In the genomic region with DNA sequence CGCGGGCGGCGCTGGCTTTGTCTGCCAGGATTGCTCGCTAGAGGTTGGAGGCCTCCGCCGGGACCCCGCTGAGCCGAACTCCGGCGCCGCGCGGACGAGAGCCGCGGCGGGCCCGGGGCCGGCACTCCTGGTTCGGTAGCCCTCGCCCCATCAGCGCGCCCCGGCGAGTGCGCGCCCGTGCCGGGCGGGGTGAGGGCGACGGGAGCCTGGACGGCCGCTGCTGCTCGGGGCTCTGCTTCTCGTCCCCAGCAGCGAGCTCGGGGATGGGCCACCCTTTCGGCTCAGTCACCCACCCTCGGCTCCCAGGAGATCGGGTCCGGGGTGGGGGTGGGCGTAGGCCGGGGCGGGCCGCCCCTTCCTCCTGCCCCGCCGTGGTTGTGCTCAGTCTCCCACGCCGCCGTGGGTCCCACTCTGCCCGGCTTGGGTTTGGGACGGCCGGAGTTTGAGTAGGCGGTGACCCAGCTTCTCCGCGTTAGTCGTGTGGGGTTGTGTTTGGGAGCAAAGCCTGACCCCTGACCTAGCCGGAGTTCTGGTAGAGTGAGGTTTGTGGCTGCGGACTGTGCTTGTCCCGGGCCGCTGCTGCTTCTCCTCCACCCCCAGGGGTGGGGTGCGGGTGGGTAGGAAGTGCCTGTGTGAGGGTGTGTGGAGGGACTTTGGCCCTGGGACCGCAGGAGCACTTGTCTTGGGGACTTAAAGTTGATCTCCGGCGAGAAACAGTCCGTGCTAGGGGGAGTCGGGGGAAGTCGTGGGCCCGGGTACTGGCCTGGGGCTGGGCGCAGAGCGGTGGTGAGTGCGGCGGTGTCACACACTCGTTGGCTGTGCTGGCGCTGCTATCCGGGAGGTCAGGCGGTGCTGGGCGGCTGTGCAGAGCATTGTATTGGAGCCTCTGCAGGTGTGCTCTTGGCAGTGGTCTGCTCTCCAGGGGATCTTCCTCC, we compare ENCODE assay signal across 8 cellular contexts. TPM values are rescaled to one million over a fixed set of nuclear protein-coding genes. Genes with fewer than 3 reads are reported as not detected.
DNase-seq lines count a peak whose midpoint lies in the region; ATAC-seq and TF ChIP-seq lines count a peak whose summit lies in the region.

No MANE protein-coding gene starts in this region.

- no peaks in the 10 kb centered on the region for H3K27me3 ChIP-seq in ovary

- H3K4me3 ChIP-seq in ovary, result peak overlapping the region; percentile 97

- WGBS in ovary, 3 donors, result 1% methylated on average over 51 to 80 of the region's 80 CpGs

- no peaks in the 10 kb centered on the region for H3K9me3 Mint-ChIP-seq in activated T-cell treated with anti-CD3 and anti-CD28 coated beads, Interleukin-2, amount 50 U/mL, for 4 hours
- peaks cover 10% of the 10 kb centered on the region for H3K9me3 Mint-ChIP-seq in glutamatergic neuron (ENCODE audit: unreplicated experiment)

- TF ChIP-seq POLR2A in ovary (IDR thresholded peaks at IDR 0.05), result no peak

- H3K27ac Mint-ChIP-seq in glutamatergic neuron (ENCODE audit: unreplicated experiment), result peak overlapping the region; percentile 82

- peak overlapping the region; percentile 94 to 97 for H3K27ac ChIP-seq in ovary

- DNase-seq in GM03348 (ENCODE audit: low spot score) (peak; percentile 67), HT-29 (ENCODE audit: low spot score) (peak; percentile 57), glutamatergic neuron (peak; percentile 63), ovary (peak; percentile 46 to 69 (median 61)), NCI-H446 (lab: John Stamatoyannopoulos, UW) (no peak)
- DNase-seq in activated T-cell treated with anti-CD3 and anti-CD28 coated beads, Interleukin-2, amount 50 U/mL, for 4 hours, result no peak
- DNase-seq in effector CD4-positive, alpha-beta T cell, result no peak

- TF ChIP-seq EP300 in ovary (IDR thresholded peaks at IDR 0.05), result no peak

- peaks cover 46% of the 10 kb centered on the region for H3K4me1 Mint-ChIP-seq in activated T-cell treated with anti-CD3 and anti-CD28 coated beads, Interleukin-2, amount 50 U/mL, for 4 hours (ENCODE audit: low read depth)
- H3K4me1 Mint-ChIP-seq in glutamatergic neuron (ENCODE audit: low read depth, unreplicated experiment), result peaks cover 24% of the 10 kb centered on the region

- H3K27me3 Mint-ChIP-seq in activated T-cell treated with anti-CD3 and anti-CD28 coated beads, Interleukin-2, amount 50 U/mL, for 4 hours (ENCODE audit: low read depth), result no peaks in the 10 kb centered on the region
- peaks cover 13% of the 10 kb centered on the region for H3K27me3 Mint-ChIP-seq in glutamatergic neuron (ENCODE audit: unreplicated experiment)

- peak overlapping the region; percentile 97 for H3K4me3 Mint-ChIP-seq in activated T-cell treated with anti-CD3 and anti-CD28 coated beads, Interleukin-2, amount 50 U/mL, for 4 hours
- peak overlapping the region; percentile 98 for H3K4me3 Mint-ChIP-seq in glutamatergic neuron (ENCODE audit: unreplicated experiment)

- peak; percentile 18 for ATAC-seq in GM21423 (IDR thresholded peaks at IDR 0.05; ENCODE audit: unreplicated experiment)
- peak; percentile 28 to 30 for ATAC-seq in activated T-cell treated with anti-CD3 and anti-CD28 coated beads, Interleukin-2, amount 50 U/mL, for 4 hours

- H3K36me3 Mint-ChIP-seq in activated T-cell treated with anti-CD3 and anti-CD28 coated beads, Interleukin-2, amount 50 U/mL, for 4 hours (ENCODE audit: insufficient read depth), result no peaks in the 10 kb centered on the region
- H3K36me3 Mint-ChIP-seq in glutamatergic neuron (ENCODE audit: unreplicated experiment), result no peaks in the 10 kb centered on the region

- no peaks in the 10 kb centered on the region for H3K9me3 ChIP-seq in ovary

- peaks cover 22% of the 10 kb centered on the region for H3K4me1 ChIP-seq in ovary (ENCODE audit: insufficient read depth)

- intact Hi-C loops in ovary (cut with DNase I), result loop anchor here in 3 of 4 donors (2.0 to 5.0 kb wide), 3 partner anchors 42 to 48 kb away; a partner anchor contains a TSS

- H3K36me3 ChIP-seq in ovary, result no peaks in the 10 kb centered on the region

- TF ChIP-seq CTCF in glutamatergic neuron (IDR thresholded peaks at IDR 0.05; ENCODE audit: partially characterized antibody, unreplicated experiment) (no peak), ovary (IDR thresholded peaks at IDR 0.05) (no peak)

RNA-seq across cellular contexts. Expression of a gene that starts 0.7 kb away (rescaled TPM):
- total RNA-seq in HT-29 (2014; rRNA removed; shearing (Covaris generic)), result 58.3 and 65.1 TPM in 2 replicates
- total RNA-seq in activated T-cell treated with anti-CD3 and anti-CD28 coated beads, Interleukin-2, amount 50 U/mL, for 4 hours, result 10 to 100 TPM; 31.8 to 36.2 (median 35.0) TPM
- total RNA-seq in glutamatergic neuron (ENCODE audit: unreplicated experiment), result 141 TPM
- 100 to 1,000 TPM in 1 of 7 donors, 10 to 100 TPM in 6; 38.5 to 103 (median 74.8) TPM for total RNA-seq in ovary
- polyA plus RNA-seq in ovary, result 10 to 100 TPM; 35.4 to 77.1 TPM

RNA-seq across cellular contexts. Expression of a gene that starts 46.4 kb away (rescaled TPM):
- total RNA-seq in HT-29 (2014; rRNA removed; shearing (Covaris generic)), result 8.6 and 9.3 TPM in 2 replicates
- total RNA-seq in activated T-cell treated with anti-CD3 and anti-CD28 coated beads, Interleukin-2, amount 50 U/mL, for 4 hours, result 10 to 100 TPM in 2 of 3 donors, 1 to 10 TPM in 1; 6.1 to 11.1 (median 10.8) TPM
- total RNA-seq in glutamatergic neuron (ENCODE audit: unreplicated experiment) (164 TPM), ovary (10 to 100 TPM; 26.7 to 54.9 (median 43.7) TPM)
- 10 to 100 TPM; 24.8 to 58.9 TPM for polyA plus RNA-seq in ovary

Comparison
In these comparisons a context has a peak if more than half of its experiments do, and no peak if none do; other contexts are left out.
1. DNase-seq: peak in GM03348 (single experiment), HT-29 (single experiment), glutamatergic neuron (single experiment) and ovary (5 of 5); none in activated T-cell treated with anti-CD3 and anti-CD28 coated beads, Interleukin-2, amount 50 U/mL, for 4 hours (single experiment), effector CD4-positive, alpha-beta T cell (single experiment) and NCI-H446 (0 of 2).